In genomic region chr17:9576521-9577401, GRCh38 we compare ENCODE assay signal across 8 cellular contexts. TPM values are rescaled to one million over a fixed set of nuclear protein-coding genes. Genes with fewer than 3 reads are reported as not detected.
DNase-seq lines count a peak whose midpoint lies in the region; ATAC-seq and TF ChIP-seq lines count a peak whose summit lies in the region.

Gene CFAP52, plus strand, starts transcription at chr17:9576642. Its CDS starts 54 bp downstream, at chr17:9576696.

- peak within 1 kb of the TSS; percentile 93 for H3K4me3 ChIP-seq in GM12864 (ENCODE audit: low read depth, low read length)

- H3K4me1 Mint-ChIP-seq in nephron progenitor cell, result peaks cover 21% of the 10 kb centered on the region

- peak; percentile 66 for TF ChIP-seq CTCF in GM12864 (IDR thresholded peaks at IDR 0.05; ENCODE audit: low read depth, low read length, missing control alignments)
- TF ChIP-seq CTCF in RWPE1 (conservative IDR thresholded peaks at IDR 0.05; ENCODE audit: low read depth), result peak; percentile 72
- TF ChIP-seq CTCF in nephron progenitor cell (IDR thresholded peaks at IDR 0.05), result peak; percentile 72

- POLR2A ChIA-PET in RWPE1 (lab: Yijun Ruan, JAX; ENCODE audit: low non-redundant PET), result no interaction called here

- peak within 1 kb of the TSS; percentile 91 for H3K4me3 Mint-ChIP-seq in nephron progenitor cell

- H3K27me3 Mint-ChIP-seq in nephron progenitor cell (ENCODE audit: low read depth, poor library complexity), result peaks cover 12% of the 10 kb centered on the region

- ATAC-seq in HG03460 (IDR thresholded peaks at IDR 0.05; ENCODE audit: unreplicated experiment), result no peak

- no peaks in the 10 kb centered on the region for H3K9me3 Mint-ChIP-seq in nephron progenitor cell

- DNase-seq in GM12864 (ENCODE audit: low read depth), result peak; percentile 27
- DNase-seq in HT1080 (ENCODE audit: low read depth), result peak; percentile 62
- DNase-seq in RWPE1 (ENCODE audit: low spot score), result peak; percentile 75
- DNase-seq in activated effector memory CD4-positive, alpha-beta T cell treated with anti-CD3 and anti-CD28 coated beads, Interleukin-2, amount 50 U/mL, for 16 hours, result peak; percentile 92
- peak; percentile 60 for DNase-seq in fibroblast of the conjunctiva (ENCODE audit: low read depth)
- peak; percentile 86 for DNase-seq in nephron progenitor cell
- peak; percentile 59 for DNase-seq in stimulated activated naive CD4-positive, alpha-beta T cell treated with Interleukin-2 at 50 U/mL for 16 hours (lab: John Stamatoyannopoulos, UW)

- CTCF ChIA-PET in RWPE1 (lab: Yijun Ruan, JAX), result interaction anchor here (0.5 to 1.6 kb wide), 11 partner anchors 26 to 375 kb away, joined by 3 to 6 read pairs (median 3); no protein-coding TSS in a partner anchor

- H3K36me3 Mint-ChIP-seq in nephron progenitor cell (ENCODE audit: low read depth), result no peaks in the 10 kb centered on the region

- H3K27ac Mint-ChIP-seq in nephron progenitor cell, result peak within 1 kb of the TSS; percentile 75

- peak within 1 kb of the TSS; percentile 80 for H3K27ac ChIP-seq in RWPE1

RNA-seq across cellular contexts. Expression of gene CFAP52, which starts in this region (rescaled TPM):
- not detected in 2 replicates for total RNA-seq in HT1080 (2014; rRNA removed; shearing (Covaris generic))
- not detected in 2 replicates for polyA plus RNA-seq in HT1080 (2015; cell fraction: cytosol; rRNA removed)
- not detected in 2 replicates for polyA plus RNA-seq in HT1080 (2015; cell fraction: nucleus; rRNA removed)

Comparison
In these comparisons a context has a peak if more than half of its experiments do, and no peak if none do; other contexts are left out.
1. Peak in DNase-seq in HT1080; RNA of the gene not detected or under 1 TPM.
2. DNase-seq: peak in every context shown above with its lines; median percentile 92 in activated effector memory CD4-positive, alpha-beta T cell treated with anti-CD3 and anti-CD28 coated beads, Interleukin-2, amount 50 U/mL, for 16 hours; 86 in nephron progenitor cell; 75 in RWPE1; 62 in HT1080; 60 in fibroblast of the conjunctiva; 59 in stimulated activated naive CD4-positive, alpha-beta T cell treated with Interleukin-2 at 50 U/mL for 16 hours; 27 in GM12864.